ENCODE assay signal across 25 cellular contexts in the genomic region with DNA sequence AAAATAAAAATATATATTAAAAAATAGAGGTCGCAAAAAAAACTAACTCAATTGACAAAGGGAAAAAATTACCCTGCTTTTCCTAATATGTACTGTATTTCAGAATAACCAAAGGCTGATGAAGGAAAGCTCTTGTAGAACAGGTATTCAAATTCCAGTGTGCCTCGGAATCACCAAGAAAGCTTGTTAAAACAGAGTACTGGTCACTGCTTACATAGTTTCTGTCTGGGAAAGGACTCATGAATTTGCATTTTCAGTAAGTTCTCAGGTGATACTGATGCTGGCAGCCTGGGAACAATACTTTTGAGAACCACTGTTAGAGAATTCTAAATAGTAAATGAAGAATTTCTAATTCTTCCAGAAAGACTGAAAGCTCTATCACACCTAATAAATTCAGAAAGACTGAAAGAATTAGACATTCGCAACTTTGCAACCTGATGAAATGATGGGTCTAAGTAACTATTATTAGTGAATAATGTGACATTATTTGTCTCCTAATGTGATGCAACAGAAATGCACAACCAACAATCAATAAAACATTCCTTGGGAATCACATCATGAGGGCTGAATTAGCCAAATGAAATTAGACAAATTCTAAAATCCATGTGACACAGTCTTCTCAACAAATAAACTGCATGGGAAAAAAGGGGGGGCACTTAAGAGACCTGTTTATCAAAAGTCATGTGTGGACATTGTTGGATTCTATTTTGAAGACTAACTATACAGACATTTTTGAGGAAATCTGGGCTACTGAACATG. TPM values are rescaled to one million over a fixed set of nuclear protein-coding genes. Genes with fewer than 3 reads are reported as not detected.
DNase-seq lines count a peak whose midpoint lies in the region; ATAC-seq and TF ChIP-seq lines count a peak whose summit lies in the region.
"Had no signal": no experiment of that assay in that cellular context is flagged by ENCODE, and none has a peak within 500 bp of the region (broad histone marks: within the 10 kb centered on the region; RNA-seq: fewer than 3 reads in every experiment).

No MANE protein-coding gene starts in this region.

- no peak for TF ChIP-seq POLR2A in suprapubic skin (IDR thresholded peaks at IDR 0.05)

- H3K4me1 ChIP-seq in SK-N-SH (ENCODE audit: control insufficient read depth in 1 of 2, insufficient read depth in 2 of 2, low read depth in 1 of 2, low read length in 1 of 2) (peaks cover 0 to 6% of the 10 kb centered on the region in 2 experiments; a peak in 2 of 4 replicates), suprapubic skin (peaks cover 25% of the 10 kb centered on the region)

- peak overlapping the region; percentile 96 for H3K27ac Mint-ChIP-seq in WTC11

- peaks cover 16% of the 10 kb centered on the region for H3K36me3 Mint-ChIP-seq in WTC11

- no peak overlapping the region for H2AFZ ChIP-seq in SK-N-SH (ENCODE audit: low read depth)

- H3K4me3 ChIP-seq in SK-N-SH (ENCODE audit: low read depth in 2 of 2, low read length in 1 of 2) (no peak overlapping the region), fibroblast of mammary gland (ENCODE audit: control insufficient read depth, low read depth, low read length) (no peak overlapping the region), suprapubic skin (no peak overlapping the region)

- H3K27ac ChIP-seq in SK-N-SH (ENCODE audit: low read depth in 2 of 2, low read length in 1 of 2) (no peak overlapping the region), suprapubic skin (peak overlapping the region; percentile 44)
- H3K27ac ChIP-seq: 22Rv1 had no signal

- no peak overlapping the region for H3K4me2 ChIP-seq in SK-N-SH

- H3K4me1 Mint-ChIP-seq in WTC11 = peaks cover 55% of the 10 kb centered on the region

- H3K9me2 ChIP-seq in SK-N-SH = no peaks in the 10 kb centered on the region

- no peak for DNase-seq in SK-N-SH
- DNase-seq in WTC11 (ENCODE audit: low spot score) = no peak
- peak; percentile 10 for DNase-seq in fibroblast of mammary gland (ENCODE audit: low read depth)
- no peak for DNase-seq in suprapubic skin (ENCODE audit: low spot score in 2 of 2)
- DNase-seq in NAMALWA (ENCODE audit: low spot score) = no peak
- no peak for DNase-seq in DMS53 treated with DMSO at 0.1 percent for 48 hours (lab: John Stamatoyannopoulos, UW; ENCODE audit: unreplicated experiment)
- DNase-seq in NCI-H2196 treated with DMSO at 0.1 percent for 48 hours (lab: John Stamatoyannopoulos, UW; ENCODE audit: unreplicated experiment) = no peak
- DNase-seq: ACHN; AML-193; C1 segment of cervical spinal cord; Calu3; CD8-positive, alpha-beta memory T cell; GDM1; Kasumi-1; MM.1S; NCI-H1092 treated with DMSO at 0.1 percent for 48 hours; NCI-H146; NCI-H2029; NCI-H226; NCI-H510A treated with DMSO at 0.1 percent for 48 hours; OCI-M1; SW 1271 had no signal

- TF ChIP-seq CTCF in SK-N-SH (IDR thresholded peaks at IDR 0.05) (no peak), WTC11 (IDR thresholded peaks at IDR 0.05) (no peak), fibroblast of mammary gland (conservative IDR thresholded peaks at IDR 0.05; ENCODE audit: control insufficient read depth, insufficient read depth, low read depth, low read length) (no peak), suprapubic skin (IDR thresholded peaks at IDR 0.05) (no peak)

- POLR2A ChIA-PET in SK-N-SH (lab: Yijun Ruan, JAX) (no interaction called here), WTC11 (lab: Charles Lee) (no interaction called here)

- no peak for TF ChIP-seq RAD21 in SK-N-SH (IDR thresholded peaks at IDR 0.05; ENCODE audit: low read length)

- peaks cover 0 to 3% of the 10 kb centered on the region in 2 experiments for H3K36me3 ChIP-seq in SK-N-SH (replicated peaks in 1 of 2; ENCODE audit: control insufficient read depth in 1 of 2, insufficient read depth in 2 of 2, low read length in 1 of 2)
- no peaks in the 10 kb centered on the region for H3K36me3 ChIP-seq in suprapubic skin

- H3K9me3 Mint-ChIP-seq in WTC11 = peaks cover 17% of the 10 kb centered on the region

- peaks cover 3% of the 10 kb centered on the region for H3F3A ChIP-seq in SK-N-SH (replicated peaks; ENCODE audit: insufficient read depth)

- no peak for TF ChIP-seq EP300 in SK-N-SH (IDR thresholded peaks at IDR 0.05; ENCODE audit: borderline replicate concordance in 1 of 2, low read depth in 1 of 2, low read length in 1 of 2)
- TF ChIP-seq EP300 in suprapubic skin (IDR thresholded peaks at IDR 0.05) = no peak

- WGBS in SK-N-SH (ENCODE audit: low lambda C conversion rate) = 67% methylated on average over 3 of the region's 3 CpGs
- 77% methylated on average over 3 of the region's 3 CpGs for WGBS in suprapubic skin

- ATAC-seq in SK-N-SH treated with all-trans-retinoic acid at 6 μM for 48 hours (no peak), WTC11 (no peak)
- ATAC-seq: Right ventricle myocardium inferior had no signal

- H3K9me3 ChIP-seq in SK-N-SH = no peaks in the 10 kb centered on the region
- H3K9me3 ChIP-seq in suprapubic skin = no peaks in the 10 kb centered on the region

- peaks cover 4% of the 10 kb centered on the region for H4K20me1 ChIP-seq in SK-N-SH (ENCODE audit: insufficient read depth)

- H3K79me2 ChIP-seq in SK-N-SH (ENCODE audit: insufficient read depth) = peaks cover 98% of the 10 kb centered on the region

- CTCF ChIA-PET in SK-N-SH (lab: Yijun Ruan, JAX) = interaction anchor here (0.8 kb wide), 1 partner anchor 20 kb away, joined by 3 read pairs; no protein-coding TSS in a partner anchor
- CTCF ChIA-PET in WTC11 (lab: Charles Lee) = interaction anchor here (1.0 kb wide), 1 partner anchor 144 kb away, joined by 3 read pairs; no protein-coding TSS in a partner anchor

- H3K9ac ChIP-seq in SK-N-SH = no peak overlapping the region

- no peaks in the 10 kb centered on the region for H3K27me3 Mint-ChIP-seq in WTC11 (ENCODE audit: low read depth)
- H3K27me3 Mint-ChIP-seq: CD8-positive, alpha-beta memory T cell had no signal

- H3K27me3 ChIP-seq in SK-N-SH (ENCODE audit: insufficient read depth) = no peaks in the 10 kb centered on the region
- H3K27me3 ChIP-seq in suprapubic skin = no peaks in the 10 kb centered on the region

- no peak overlapping the region for H3K4me3 Mint-ChIP-seq in WTC11
- H3K4me3 Mint-ChIP-seq: CD8-positive, alpha-beta memory T cell had no signal

TF ChIP-seq in SK-N-SH treated with all-trans-retinoic acid at 6 μM for 48 hours, 23 proteins besides CTCF, POLR2A, EP300 and RAD21 (continues in another document):
- TF ChIP-seq ARNTL (CRISPR knock-in tag; IDR thresholded peaks at IDR 0.05; ENCODE audit: borderline replicate concordance, low read depth) = no peak
- no peak for TF ChIP-seq RARB (CRISPR knock-in tag; IDR thresholded peaks at IDR 0.05)

TF ChIP-seq in SK-N-SH, 30 proteins besides CTCF, POLR2A, EP300 and RAD21 (continues in another document):
- TF ChIP-seq SMC3 (IDR thresholded peaks at IDR 0.05; ENCODE audit: low read depth, low read length) = no peak
- no peak for TF ChIP-seq GATA2 (CRISPR knock-in tag; IDR thresholded peaks at IDR 0.05)
- TF ChIP-seq, protein P1, sequence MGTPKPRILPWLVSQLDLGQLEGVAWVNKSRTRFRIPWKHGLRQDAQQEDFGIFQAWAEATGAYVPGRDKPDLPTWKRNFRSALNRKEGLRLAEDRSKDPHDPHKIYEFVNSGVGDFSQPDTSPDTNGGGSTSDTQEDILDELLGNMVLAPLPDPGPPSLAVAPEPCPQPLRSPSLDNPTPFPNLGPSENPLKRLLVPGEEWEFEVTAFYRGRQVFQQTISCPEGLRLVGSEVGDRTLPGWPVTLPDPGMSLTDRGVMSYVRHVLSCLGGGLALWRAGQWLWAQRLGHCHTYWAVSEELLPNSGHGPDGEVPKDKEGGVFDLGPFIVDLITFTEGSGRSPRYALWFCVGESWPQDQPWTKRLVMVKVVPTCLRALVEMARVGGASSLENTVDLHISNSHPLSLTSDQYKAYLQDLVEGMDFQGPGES (IDR thresholded peaks at IDR 0.05; ENCODE audit: low read depth, low read length) = no peak
- no peak for TF ChIP-seq FOXJ3 (CRISPR knock-in tag; IDR thresholded peaks at IDR 0.05)
- no peak for TF ChIP-seq TEAD4 (IDR thresholded peaks at IDR 0.05; ENCODE audit: borderline replicate concordance, insufficient read depth)
- TF ChIP-seq NRF1 (IDR thresholded peaks at IDR 0.05; ENCODE audit: low read depth, low read length) = no peak
- no peak for TF ChIP-seq MAX (IDR thresholded peaks at IDR 0.05; ENCODE audit: low read depth)

TF ChIP-seq in WTC11, 78 proteins besides CTCF, POLR2A, EP300 and RAD21:
- TF ChIP-seq IRF2 (CRISPR knock-in tag; IDR thresholded peaks at IDR 0.05; ENCODE audit: borderline replicate concordance, low read depth) (no peak), HMGA2 (CRISPR knock-in tag; IDR thresholded peaks at IDR 0.05) (no peak), GRHL2 (CRISPR knock-in tag; IDR thresholded peaks at IDR 0.05; ENCODE audit: insufficient replicate concordance, severe bottlenecking) (no peak), SP1 (CRISPR knock-in tag; conservative IDR thresholded peaks at IDR 0.05) (no peak), HMGXB4 (CRISPR knock-in tag; IDR thresholded peaks at IDR 0.05) (no peak), FOXP1 (CRISPR knock-in tag; IDR thresholded peaks at IDR 0.05; ENCODE audit: borderline replicate concordance) (no peak), TEAD1 (CRISPR knock-in tag; IDR thresholded peaks at IDR 0.05) (no peak)
- TF ChIP-seq, protein P2, sequence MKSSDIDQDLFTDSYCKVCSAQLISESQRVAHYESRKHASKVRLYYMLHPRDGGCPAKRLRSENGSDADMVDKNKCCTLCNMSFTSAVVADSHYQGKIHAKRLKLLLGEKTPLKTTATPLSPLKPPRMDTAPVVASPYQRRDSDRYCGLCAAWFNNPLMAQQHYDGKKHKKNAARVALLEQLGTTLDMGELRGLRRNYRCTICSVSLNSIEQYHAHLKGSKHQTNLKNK (CRISPR knock-in tag; IDR thresholded peaks at IDR 0.05) = no peak

RNA-seq across cellular contexts. Expression of gene RPRD1A, which starts 21.9 kb away (rescaled TPM):
- polyA plus RNA-seq in SK-N-SH (2012; rRNA removed) = 28.9 and 44.4 TPM in 2 replicates
- 30.1 and 30.8 TPM in 2 replicates for polyA plus RNA-seq in SK-N-SH (2012; cell fraction: cytosol; rRNA removed)
- polyA plus RNA-seq in SK-N-SH (2012; cell fraction: nucleus; rRNA removed) = 92.7 and 155 TPM in 2 replicates
- 104 to 115 TPM (median 107 TPM) in 3 replicates for total RNA-seq in WTC11 (2021)
- total RNA-seq in suprapubic skin = 10 to 100 TPM; 34.9 to 74.5 (median 47.3) TPM
